ENCODE assay signal across 9 cellular contexts in the genomic region with DNA sequence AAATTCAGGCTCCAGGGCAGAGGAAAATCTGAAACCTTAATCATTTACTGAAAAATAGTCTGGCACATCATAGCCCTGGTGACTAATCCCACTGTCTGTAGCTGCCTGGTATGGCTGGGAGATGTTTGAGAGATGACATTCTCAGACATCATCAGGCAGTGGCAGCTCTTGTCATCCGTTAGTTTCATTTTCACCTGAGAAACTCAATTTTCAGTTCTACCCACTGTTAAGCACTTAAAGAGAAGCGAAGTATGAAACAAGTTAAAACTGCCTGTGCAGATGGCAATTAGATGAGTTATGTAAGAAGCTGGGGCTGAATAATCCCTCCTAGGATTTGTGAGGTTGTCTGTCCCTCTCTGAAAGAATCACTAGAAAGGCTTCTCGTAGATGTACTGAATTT.
A peak's percentile ranks its signal among the peaks of the same experiment; 100 is the strongest.
DNase-seq lines count a peak whose midpoint lies in the region; ATAC-seq, FAIRE-seq and TF ChIP-seq lines count a peak whose summit lies in the region.
"Had no signal": no experiment of that assay in that cellular context is flagged by ENCODE, and none has a peak within 500 bp of the region (broad histone marks: within the 10 kb centered on the region; RNA-seq: fewer than 3 reads in every experiment).

No MANE protein-coding gene starts in this region.

- TF ChIP-seq CTCF in foreskin fibroblast (IDR thresholded peaks at IDR 0.05; ENCODE audit: low read depth, low read length) (no peak), neural progenitor cell (IDR thresholded peaks at IDR 0.05) (no peak)

- no peak overlapping the region for H3K27ac ChIP-seq in neural progenitor cell

- ATAC-seq in GM21529 (IDR thresholded peaks at IDR 0.05; ENCODE audit: unreplicated experiment) = peak; percentile 90
- ATAC-seq in GM19328 (IDR thresholded peaks at IDR 0.05; ENCODE audit: unreplicated experiment) = no peak

- peaks cover 12% of the 10 kb centered on the region for H3K4me1 ChIP-seq in neural progenitor cell

- FAIRE-seq in GM12892 (lab: Jason Lieb, UNC) = no peak
- FAIRE-seq: colon had no signal

- H3K4me3 ChIP-seq in foreskin fibroblast (ENCODE audit: low read depth in 1 of 2, low read length in 2 of 2) (no peak overlapping the region), neural progenitor cell (no peak overlapping the region)

- no peak for TF ChIP-seq POLR2A in GM12892 (IDR thresholded peaks at IDR 0.05; ENCODE audit: low read depth, low read length)

- no peak overlapping the region for H3K4me3 Mint-ChIP-seq in neural progenitor cell

- no peak overlapping the region for H3K27ac Mint-ChIP-seq in neural progenitor cell

- H3K4me1 Mint-ChIP-seq in neural progenitor cell = peaks cover 3% of the 10 kb centered on the region

- H4K20me1 ChIP-seq in neural progenitor cell (ENCODE audit: low read depth) = no peaks in the 10 kb centered on the region

- DNase-seq in GM12892 (ENCODE audit: insufficient read length) (peak; percentile 14), HPDE6-E6E7 (ENCODE audit: extremely low spot score) (peak; percentile 1), foreskin fibroblast (peak; percentile 9 to 46), cerebellum (ENCODE audit: low spot score) (no peak), neural progenitor cell (ENCODE audit: low spot score) (no peak)
- DNase-seq in activated CD4-positive, alpha-beta T cell treated with anti-CD3 and anti-CD28 coated beads, Interleukin-2, amount 50 U/mL, for 4 hours = no peak

- no peaks in the 10 kb centered on the region for H3K9me3 ChIP-seq in neural progenitor cell (ENCODE audit: low read depth)

- no peaks in the 10 kb centered on the region for H3K27me3 ChIP-seq in neural progenitor cell

- H2AFZ ChIP-seq in neural progenitor cell (replicated peaks) = no peak overlapping the region

- H3K36me3 ChIP-seq in neural progenitor cell = no peaks in the 10 kb centered on the region

- H3K36me3 Mint-ChIP-seq in neural progenitor cell = no peaks in the 10 kb centered on the region

- no peak overlapping the region for H3K4me2 ChIP-seq in neural progenitor cell

- H3F3A ChIP-seq in neural progenitor cell (ENCODE audit: low read depth) = no peaks in the 10 kb centered on the region

- no peaks in the 10 kb centered on the region for H3K27me3 Mint-ChIP-seq in neural progenitor cell (ENCODE audit: insufficient read depth, low read depth)

- no peaks in the 10 kb centered on the region for H3K79me2 ChIP-seq in neural progenitor cell (ENCODE audit: low read depth)

- H3K9me3 Mint-ChIP-seq in neural progenitor cell = no peaks in the 10 kb centered on the region

- H3K9ac ChIP-seq in neural progenitor cell = no peak overlapping the region

Comparison
In these comparisons a context has a peak if more than half of its experiments do, and no peak if none do; other contexts are left out.
1. DNase-seq: peak in GM12892 (single experiment), HPDE6-E6E7 (single experiment) and foreskin fibroblast (2 of 2); none in cerebellum (single experiment), activated CD4-positive, alpha-beta T cell treated with anti-CD3 and anti-CD28 coated beads, Interleukin-2, amount 50 U/mL, for 4 hours (0 of 2) and neural progenitor cell (single experiment).